9 cellular contexts compared by ENCODE assay signal in the genomic region with DNA sequence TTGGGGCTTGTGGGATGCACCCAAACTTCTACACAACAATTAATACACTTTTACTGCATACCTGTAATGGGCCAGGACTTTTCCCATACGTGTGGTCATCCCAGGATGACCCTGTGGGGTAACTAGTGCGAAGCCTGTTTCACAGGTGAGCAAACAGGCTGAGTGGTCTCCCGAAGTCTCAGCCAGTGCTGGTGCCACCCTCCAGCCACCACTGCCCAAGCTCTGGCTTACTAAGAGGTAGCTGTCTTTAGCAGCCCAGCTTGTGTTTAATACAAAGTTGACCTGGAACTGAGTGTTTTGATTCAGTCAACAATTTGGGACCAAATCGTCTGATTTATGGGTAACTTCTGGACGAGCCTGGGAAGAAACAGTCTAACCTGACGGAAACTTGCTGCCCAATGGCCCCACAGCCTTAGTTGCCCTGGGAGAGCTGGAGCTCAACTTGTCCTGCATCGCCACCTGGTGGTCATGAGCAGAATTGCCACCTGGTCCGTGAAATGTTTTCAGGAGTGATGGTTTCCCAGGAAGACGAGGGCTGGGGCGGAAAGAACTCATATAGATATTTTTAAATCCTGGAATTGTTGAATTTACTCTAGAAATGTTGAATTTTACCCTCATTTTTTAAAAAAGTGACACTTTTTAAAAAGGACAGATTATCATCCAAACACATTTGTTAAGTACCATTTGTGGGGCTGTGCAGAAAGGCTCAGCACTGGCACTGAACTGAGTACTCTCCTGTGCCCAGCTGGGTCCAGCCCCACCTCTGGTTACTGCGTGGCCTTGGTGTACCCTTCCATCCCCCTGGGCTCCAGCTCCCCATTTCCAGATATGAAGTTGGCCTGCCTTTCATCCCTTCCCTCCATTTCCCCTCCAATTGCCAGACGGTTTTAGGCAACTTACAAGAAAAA.
A peak's percentile ranks its signal among the peaks of the same experiment; 100 is the strongest.
DNase-seq lines count a peak whose midpoint lies in the region; ATAC-seq and TF ChIP-seq lines count a peak whose summit lies in the region.
"Had no signal": no experiment of that assay in that cellular context is flagged by ENCODE, and none has a peak within 500 bp of the region (broad histone marks: within the 10 kb centered on the region; RNA-seq: fewer than 3 reads in every experiment).

No MANE protein-coding gene starts in this region.

- H3K4me2 ChIP-seq in mesendoderm (ENCODE audit: low read length) = no peak overlapping the region

- H3K4me3 Mint-ChIP-seq in endodermal cell = no peak overlapping the region
- H3K4me3 Mint-ChIP-seq: dendritic cell treated with granulocyte-macrophage colony-stimulating factor and Interleukin-4, amounts not matched to agents 40 ng/mL and 50 ng/mL, for 4 days had no signal

- H3K56ac ChIP-seq in mesendoderm (ENCODE audit: low read length) = no peak overlapping the region

- no peak overlapping the region for H3K9ac ChIP-seq in endodermal cell (ENCODE audit: extremely low read depth, low read length, poor library complexity, severe bottlenecking)
- H3K9ac ChIP-seq in mesendoderm (ENCODE audit: low read length) = no peak overlapping the region

- H2BK120ac ChIP-seq in mesendoderm (ENCODE audit: low read depth, low read length) = no peak overlapping the region

- no peak overlapping the region for H2AK5ac ChIP-seq in mesendoderm (ENCODE audit: low read length)

- peak; percentile 97 for TF ChIP-seq CTCF in endodermal cell (conservative IDR thresholded peaks at IDR 0.05)

- H2BK15ac ChIP-seq in mesendoderm (replicated peaks; ENCODE audit: low read depth) = no peak overlapping the region

- ATAC-seq in HG02623 (IDR thresholded peaks at IDR 0.05; ENCODE audit: unreplicated experiment) = peak; percentile 50
- no peak for ATAC-seq in GM19452 (IDR thresholded peaks at IDR 0.05; ENCODE audit: unreplicated experiment)

- no peaks in the 10 kb centered on the region for H3K79me2 ChIP-seq in mesendoderm (ENCODE audit: control insufficient read depth, insufficient read depth, low read length)

- H2BK5ac ChIP-seq in mesendoderm (ENCODE audit: low read length) = no peak overlapping the region

- WGBS in endodermal cell (ENCODE audit: insufficient coverage in 1 of 2, insufficient read length in 1 of 2), 2 experiments = 41 to 46% methylated on average over 7 to 12 of the region's 12 CpGs
- no CpG with 5 or more reads among the region's 12 CpGs for WGBS in mesendoderm (ENCODE audit: extremely low coverage, insufficient coverage, low lambda C conversion rate)

- no peak overlapping the region for H3K4ac ChIP-seq in mesendoderm (ENCODE audit: low read depth, low read length)

- H3K27ac ChIP-seq in endodermal cell (ENCODE audit: low read depth, low read length) (no peak overlapping the region), mesendoderm (ENCODE audit: low read depth, low read length) (no peak overlapping the region)

- H3K9me3 ChIP-seq in endodermal cell (ENCODE audit: control insufficient read depth, low read length) = no peaks in the 10 kb centered on the region

- H3K36me3 Mint-ChIP-seq in endodermal cell (ENCODE audit: low read depth) = no peaks in the 10 kb centered on the region

- no peaks in the 10 kb centered on the region for H3K4me1 Mint-ChIP-seq in endodermal cell

- no peak overlapping the region for H3K27ac Mint-ChIP-seq in endodermal cell
- H3K27ac Mint-ChIP-seq: dendritic cell treated with granulocyte-macrophage colony-stimulating factor and Interleukin-4, amounts not matched to agents 40 ng/mL and 50 ng/mL, for 4 days had no signal

- peaks cover 2% of the 10 kb centered on the region for H3K27me3 Mint-ChIP-seq in endodermal cell (ENCODE audit: insufficient read depth)

- no peaks in the 10 kb centered on the region for H3K9me3 Mint-ChIP-seq in endodermal cell
- H3K9me3 Mint-ChIP-seq: dendritic cell treated with granulocyte-macrophage colony-stimulating factor and Interleukin-4, amounts not matched to agents 40 ng/mL and 50 ng/mL, for 4 days had no signal

- H3K18ac ChIP-seq in mesendoderm (ENCODE audit: low read length) = no peak overlapping the region

- H3K4me3 ChIP-seq in endodermal cell (ENCODE audit: low read length) (no peak overlapping the region), mesendoderm (ENCODE audit: low read length) (no peak overlapping the region)

- H3K27me3 ChIP-seq in endodermal cell (ENCODE audit: control insufficient read depth, insufficient read depth, low read length, poor library complexity, severe bottlenecking) = peaks cover 4% of the 10 kb centered on the region
- no peaks in the 10 kb centered on the region for H3K27me3 ChIP-seq in mesendoderm (ENCODE audit: insufficient read depth, low read length, poor library complexity)

- DNase-seq in D341Med (ENCODE audit: low spot score) (peak; percentile 85), NCI-H82 treated with DMSO at 0.1 percent for 48 hours (lab: John Stamatoyannopoulos, UW; ENCODE audit: unreplicated experiment) (peak; percentile 40), endodermal cell (peak; percentile 95), mesendoderm (peak; percentile 84)
- DNase-seq in activated CD8-positive, alpha-beta memory T cell treated with anti-CD3 and anti-CD28 coated beads for 1 hour (ENCODE audit: extremely low read depth in 1 of 2, low read depth in 1 of 2) = peak; percentile 37 to 62
- peak; percentile 62 to 71 for DNase-seq in stimulated activated CD8-positive, alpha-beta memory T cell treated with anti-CD3 and anti-CD28 coated beads, Interleukin-2, amount 100 ng/mL, for 1 hour (ENCODE audit: low read depth in 2 of 2)

- H4K5ac ChIP-seq in mesendoderm (ENCODE audit: low read length) = no peak overlapping the region

- H3K36me3 ChIP-seq in endodermal cell (ENCODE audit: control insufficient read depth, insufficient read depth, low read length) (no peaks in the 10 kb centered on the region), mesendoderm (ENCODE audit: control insufficient read depth, insufficient read depth, low read length) (no peaks in the 10 kb centered on the region)

- no peaks in the 10 kb centered on the region for H3K79me1 ChIP-seq in mesendoderm (ENCODE audit: low read length)

- H3K23ac ChIP-seq in mesendoderm (ENCODE audit: low read length) = no peak overlapping the region

- H3K4me1 ChIP-seq in endodermal cell (ENCODE audit: control insufficient read depth, insufficient read depth, low read length) (no peaks in the 10 kb centered on the region), mesendoderm (ENCODE audit: control insufficient read depth, low read depth, low read length) (no peaks in the 10 kb centered on the region)

- no peak overlapping the region for H4K8ac ChIP-seq in mesendoderm (ENCODE audit: low read depth, low read length)

Comparison
In these comparisons a context has a peak if more than half of its experiments do, and no peak if none do; other contexts are left out.
1. DNase-seq: peak in every context shown above with its lines; median percentile 95 in endodermal cell; 85 in D341Med; 84 in mesendoderm; 66 in stimulated activated CD8-positive, alpha-beta memory T cell treated with anti-CD3 and anti-CD28 coated beads, Interleukin-2, amount 100 ng/mL, for 1 hour; 50 in activated CD8-positive, alpha-beta memory T cell treated with anti-CD3 and anti-CD28 coated beads for 1 hour; 40 in NCI-H82 treated with DMSO at 0.1 percent for 48 hours.